1 cellular context compared by ENCODE assay signal in the genomic region with DNA sequence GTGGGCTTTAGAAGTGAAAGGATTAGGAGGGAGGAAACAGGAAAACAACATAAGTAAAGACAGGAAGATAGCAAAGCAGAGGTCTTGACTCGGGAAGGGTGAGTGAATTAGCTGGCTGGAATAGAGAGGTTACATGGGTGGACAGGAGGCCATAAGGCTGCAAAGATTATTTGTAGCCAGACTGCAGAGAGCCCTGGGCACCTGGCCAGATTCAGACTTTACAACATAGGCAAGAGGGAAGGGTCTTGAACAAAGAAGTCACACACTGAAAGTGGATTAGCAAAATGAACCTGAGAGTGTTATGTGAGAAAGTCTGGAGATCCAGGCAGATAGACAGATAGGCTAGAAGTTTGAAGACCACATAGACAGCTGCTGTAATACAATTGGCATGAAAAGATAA.
TF ChIP-seq lines count a peak whose summit lies in the region.

No MANE protein-coding gene starts in this region.

TF ChIP-seq in HepG2, 621 proteins besides CTCF, POLR2A, EP300 and RAD21 (continued from another document):
- TF ChIP-seq, protein P1, sequence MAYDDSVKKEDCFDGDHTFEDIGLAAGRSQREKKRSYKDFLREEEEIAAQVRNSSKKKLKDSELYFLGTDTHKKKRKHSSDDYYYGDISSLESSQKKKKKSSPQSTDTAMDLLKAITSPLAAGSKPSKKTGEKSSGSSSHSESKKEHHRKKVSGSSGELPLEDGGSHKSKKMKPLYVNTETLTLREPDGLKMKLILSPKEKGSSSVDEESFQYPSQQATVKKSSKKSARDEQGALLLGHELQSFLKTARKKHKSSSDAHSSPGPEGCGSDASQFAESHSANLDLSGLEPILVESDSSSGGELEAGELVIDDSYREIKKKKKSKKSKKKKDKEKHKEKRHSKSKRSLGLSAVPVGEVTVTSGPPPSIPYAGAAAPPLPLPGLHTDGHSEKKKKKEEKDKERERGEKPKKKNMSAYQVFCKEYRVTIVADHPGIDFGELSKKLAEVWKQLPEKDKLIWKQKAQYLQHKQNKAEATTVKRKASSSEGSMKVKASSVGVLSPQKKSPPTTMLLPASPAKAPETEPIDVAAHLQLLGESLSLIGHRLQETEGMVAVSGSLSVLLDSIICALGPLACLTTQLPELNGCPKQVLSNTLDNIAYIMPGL (CRISPR knock-in tag; IDR thresholded peaks at IDR 0.05; ENCODE audit: borderline replicate concordance in 1 of 2, low read depth in 1 of 2) = no peak
- TF ChIP-seq, protein P2, sequence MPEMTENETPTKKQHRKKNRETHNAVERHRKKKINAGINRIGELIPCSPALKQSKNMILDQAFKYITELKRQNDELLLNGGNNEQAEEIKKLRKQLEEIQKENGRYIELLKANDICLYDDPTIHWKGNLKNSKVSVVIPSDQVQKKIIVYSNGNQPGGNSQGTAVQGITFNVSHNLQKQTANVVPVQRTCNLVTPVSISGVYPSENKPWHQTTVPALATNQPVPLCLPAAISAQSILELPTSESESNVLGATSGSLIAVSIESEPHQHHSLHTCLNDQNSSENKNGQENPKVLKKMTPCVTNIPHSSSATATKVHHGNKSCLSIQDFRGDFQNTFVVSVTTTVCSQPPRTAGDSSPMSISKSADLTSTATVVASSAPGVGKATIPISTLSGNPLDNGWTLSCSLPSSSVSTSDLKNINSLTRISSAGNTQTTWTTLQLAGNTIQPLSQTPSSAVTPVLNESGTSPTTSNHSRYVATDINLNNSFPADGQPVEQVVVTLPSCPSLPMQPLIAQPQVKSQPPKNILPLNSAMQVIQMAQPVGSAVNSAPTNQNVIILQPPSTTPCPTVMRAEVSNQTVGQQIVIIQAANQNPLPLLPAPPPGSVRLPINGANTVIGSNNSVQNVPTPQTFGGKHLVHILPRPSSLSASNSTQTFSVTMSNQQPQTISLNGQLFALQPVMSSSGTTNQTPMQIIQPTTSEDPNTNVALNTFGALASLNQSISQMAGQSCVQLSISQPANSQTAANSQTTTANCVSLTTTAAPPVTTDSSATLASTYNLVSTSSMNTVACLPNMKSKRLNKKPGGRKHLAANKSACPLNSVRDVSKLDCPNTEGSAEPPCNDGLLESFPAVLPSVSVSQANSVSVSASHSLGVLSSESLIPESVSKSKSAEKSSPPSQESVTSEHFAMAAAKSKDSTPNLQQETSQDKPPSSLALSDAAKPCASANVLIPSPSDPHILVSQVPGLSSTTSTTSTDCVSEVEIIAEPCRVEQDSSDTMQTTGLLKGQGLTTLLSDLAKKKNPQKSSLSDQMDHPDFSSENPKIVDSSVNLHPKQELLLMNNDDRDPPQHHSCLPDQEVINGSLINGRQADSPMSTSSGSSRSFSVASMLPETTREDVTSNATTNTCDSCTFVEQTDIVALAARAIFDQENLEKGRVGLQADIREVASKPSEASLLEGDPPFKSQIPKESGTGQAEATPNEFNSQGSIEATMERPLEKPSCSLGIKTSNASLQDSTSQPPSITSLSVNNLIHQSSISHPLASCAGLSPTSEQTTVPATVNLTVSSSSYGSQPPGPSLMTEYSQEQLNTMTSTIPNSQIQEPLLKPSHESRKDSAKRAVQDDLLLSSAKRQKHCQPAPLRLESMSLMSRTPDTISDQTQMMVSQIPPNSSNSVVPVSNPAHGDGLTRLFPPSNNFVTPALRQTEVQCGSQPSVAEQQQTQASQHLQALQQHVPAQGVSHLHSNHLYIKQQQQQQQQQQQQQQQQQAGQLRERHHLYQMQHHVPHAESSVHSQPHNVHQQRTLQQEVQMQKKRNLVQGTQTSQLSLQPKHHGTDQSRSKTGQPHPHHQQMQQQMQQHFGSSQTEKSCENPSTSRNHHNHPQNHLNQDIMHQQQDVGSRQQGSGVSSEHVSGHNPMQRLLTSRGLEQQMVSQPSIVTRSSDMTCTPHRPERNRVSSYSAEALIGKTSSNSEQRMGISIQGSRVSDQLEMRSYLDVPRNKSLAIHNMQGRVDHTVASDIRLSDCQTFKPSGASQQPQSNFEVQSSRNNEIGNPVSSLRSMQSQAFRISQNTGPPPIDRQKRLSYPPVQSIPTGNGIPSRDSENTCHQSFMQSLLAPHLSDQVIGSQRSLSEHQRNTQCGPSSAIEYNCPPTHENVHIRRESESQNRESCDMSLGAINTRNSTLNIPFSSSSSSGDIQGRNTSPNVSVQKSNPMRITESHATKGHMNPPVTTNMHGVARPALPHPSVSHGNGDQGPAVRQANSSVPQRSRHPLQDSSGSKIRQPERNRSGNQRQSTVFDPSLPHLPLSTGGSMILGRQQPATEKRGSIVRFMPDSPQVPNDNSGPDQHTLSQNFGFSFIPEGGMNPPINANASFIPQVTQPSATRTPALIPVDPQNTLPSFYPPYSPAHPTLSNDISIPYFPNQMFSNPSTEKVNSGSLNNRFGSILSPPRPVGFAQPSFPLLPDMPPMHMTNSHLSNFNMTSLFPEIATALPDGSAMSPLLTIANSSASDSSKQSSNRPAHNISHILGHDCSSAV (CRISPR knock-in tag; IDR thresholded peaks at IDR 0.05; ENCODE audit: borderline replicate concordance) = no peak
- no peak for TF ChIP-seq GTF3A (CRISPR knock-in tag; conservative IDR thresholded peaks at IDR 0.05)
